ENCODE assay signal across 21 cellular contexts in the genomic region with DNA sequence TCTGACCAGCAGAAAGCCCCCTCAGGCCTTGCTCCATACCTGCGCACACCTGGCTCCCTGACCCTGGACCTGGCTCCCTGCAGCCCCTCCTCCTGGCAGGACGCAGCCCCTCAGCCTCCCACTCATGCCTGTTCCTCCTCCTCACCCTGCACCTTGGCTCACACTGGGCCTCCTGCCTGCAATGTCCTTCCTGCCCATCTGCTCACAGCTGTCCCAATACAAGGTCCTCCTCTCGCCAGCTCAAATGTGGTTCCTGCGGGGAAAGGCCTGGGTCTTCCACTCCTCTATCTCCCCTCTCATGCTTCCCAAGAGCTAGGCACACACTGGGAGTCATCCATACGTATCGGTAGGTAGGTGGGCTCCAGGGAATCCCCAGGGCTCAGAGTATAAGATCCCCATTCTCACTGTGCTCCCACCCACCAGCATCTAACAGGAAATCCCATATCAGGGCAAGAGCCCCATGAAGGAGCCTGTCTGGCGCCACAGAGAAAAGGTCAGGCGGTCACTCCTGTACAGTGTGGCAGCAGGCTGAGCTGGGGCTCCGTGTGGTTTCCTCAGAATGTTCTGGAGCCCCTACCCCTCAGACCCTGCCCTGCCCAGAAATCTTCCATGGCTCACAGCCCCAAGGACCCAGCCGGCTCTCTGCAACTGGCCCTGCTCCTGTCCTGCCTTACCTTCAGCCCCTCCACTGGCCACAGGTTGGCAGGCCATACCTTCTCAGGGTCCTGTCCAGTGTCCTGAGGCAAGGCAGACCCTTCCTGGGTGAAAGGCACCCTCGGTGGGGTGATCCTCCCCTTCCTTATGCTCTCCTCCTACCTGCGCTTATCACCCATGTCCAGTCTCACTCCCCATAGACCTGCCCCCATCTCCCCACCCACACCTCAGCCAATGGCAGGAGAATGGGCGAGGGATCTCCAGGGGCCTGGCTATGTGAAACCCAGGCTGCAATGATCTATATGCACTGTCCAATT. TPM values are rescaled to one million over a fixed set of nuclear protein-coding genes. Genes with fewer than 3 reads are reported as not detected.
DNase-seq lines count a peak whose midpoint lies in the region; ATAC-seq and TF ChIP-seq lines count a peak whose summit lies in the region.
"Had no signal": no experiment of that assay in that cellular context is flagged by ENCODE, and none has a peak within 500 bp of the region (broad histone marks: within the 10 kb centered on the region; RNA-seq: fewer than 3 reads in every experiment).

No MANE protein-coding gene starts in this region.

- H3K4me3 Mint-ChIP-seq in chondrocyte (ENCODE audit: unreplicated experiment) (no peak overlapping the region), nephron progenitor cell (no peak overlapping the region)
- H3K4me3 Mint-ChIP-seq: naive thymus-derived CD4-positive, alpha-beta T cell had no signal

- no peaks in the 10 kb centered on the region for H3K27me3 Mint-ChIP-seq in chondrocyte (ENCODE audit: low read depth)
- H3K27me3 Mint-ChIP-seq in nephron progenitor cell (ENCODE audit: low read depth, poor library complexity), result peaks cover 11% of the 10 kb centered on the region
- H3K27me3 Mint-ChIP-seq: naive thymus-derived CD4-positive, alpha-beta T cell had no signal

- H3K4me1 Mint-ChIP-seq in chondrocyte (ENCODE audit: low read depth) (peaks cover 1% of the 10 kb centered on the region), nephron progenitor cell (peaks cover 20% of the 10 kb centered on the region)

- DNase-seq in cardiac septum (ENCODE audit: low spot score) (peak; percentile 73), Right ventricle myocardium superior (no peak), chondrocyte (ENCODE audit: low spot score) (peak; percentile 71), nephron progenitor cell (no peak), upper lobe of right lung (peak; percentile 58)
- DNase-seq: activated CD4-positive, alpha-beta T cell treated with anti-CD3 and anti-CD28 coated beads for 1 hour; anterior cingulate cortex; dermis blood vessel endothelial cell; GF-D8; mesenchymal stem cell; MV-4-11; naive thymus-derived CD4-positive, alpha-beta T cell; NCI-H526 treated with DMSO at 0.1 percent for 48 hours; RPMI8226; T-helper 9 cell; testis had no signal

- H3K27ac Mint-ChIP-seq in chondrocyte (ENCODE audit: unreplicated experiment) (no peak overlapping the region), nephron progenitor cell (peak overlapping the region; percentile 90)

- H3K9me3 ChIP-seq in upper lobe of right lung, result no peaks in the 10 kb centered on the region
- H3K9me3 ChIP-seq: testis had no signal

- TF ChIP-seq CTCF in chondrocyte (IDR thresholded peaks at IDR 0.05), result no peak
- TF ChIP-seq CTCF in nephron progenitor cell (IDR thresholded peaks at IDR 0.05), result no peak
- TF ChIP-seq CTCF in upper lobe of right lung (IDR thresholded peaks at IDR 0.05), result no peak

- H3K27ac ChIP-seq in upper lobe of right lung, result no peak overlapping the region
- H3K27ac ChIP-seq: cardiac muscle cell, KMS-11 had no signal

- no peaks in the 10 kb centered on the region for H3K4me1 ChIP-seq in upper lobe of right lung

- no peak overlapping the region for H3K4me3 ChIP-seq in upper lobe of right lung
- H3K4me3 ChIP-seq: cardiac muscle cell, testis had no signal

- H3K36me3 Mint-ChIP-seq in chondrocyte (ENCODE audit: low read depth) (peaks cover 27% of the 10 kb centered on the region), nephron progenitor cell (ENCODE audit: low read depth) (peaks cover 34% of the 10 kb centered on the region)

- H3K9me3 Mint-ChIP-seq in chondrocyte (ENCODE audit: low read depth) (no peaks in the 10 kb centered on the region), nephron progenitor cell (peaks cover 12% of the 10 kb centered on the region)

- H3K27me3 ChIP-seq in upper lobe of right lung, result no peaks in the 10 kb centered on the region
- H3K27me3 ChIP-seq: cardiac muscle cell, testis had no signal

- ATAC-seq in Right ventricle myocardium superior (ENCODE audit: poor library complexity), result no peak
- no peak for ATAC-seq in upper lobe of right lung
- ATAC-seq in HG02973 (IDR thresholded peaks at IDR 0.05; ENCODE audit: unreplicated experiment), result no peak
- no peak for ATAC-seq in HG02763 (IDR thresholded peaks at IDR 0.05; ENCODE audit: unreplicated experiment)
- ATAC-seq: naive thymus-derived CD4-positive, alpha-beta T cell; SK-N-SH treated with all-trans-retinoic acid at 6 μM for 48 hours had no signal

- intact Hi-C loops in cardiac septum (cut with DNase I) (no loop called here), Right ventricle myocardium superior (cut with DNase I) (no loop called here), upper lobe of right lung (cut with DNase I) (no loop called here)

- H3K36me3 ChIP-seq in upper lobe of right lung, result peaks cover 45% of the 10 kb centered on the region

RNA-seq across cellular contexts. Expression of a gene that starts 10.9 kb away (rescaled TPM):
- total RNA-seq in cardiac septum (10.1 TPM), Right ventricle myocardium superior (8.5 TPM), chondrocyte (19.0 to 28.2 TPM (median 23.6 TPM) in 3 replicates), upper lobe of right lung (32.2 TPM)

RNA-seq across cellular contexts. Expression of a gene that starts 20.4 kb away (rescaled TPM):
- total RNA-seq in cardiac septum (0.22 TPM), Right ventricle myocardium superior (0.16 TPM), chondrocyte (0.17 to 0.29 TPM (median 0.18 TPM) in 3 replicates), upper lobe of right lung (2.7 TPM)

RNA-seq across cellular contexts. Expression of a gene that starts 28.0 kb away (rescaled TPM):
- total RNA-seq in cardiac septum (2.6 TPM), Right ventricle myocardium superior (4.0 TPM), chondrocyte (1.7 to 2.6 TPM (median 1.7 TPM) in 3 replicates), upper lobe of right lung (8.9 TPM)

Comparison
In these comparisons a context has a peak if more than half of its experiments do, and no peak if none do; other contexts are left out.
1. DNase-seq: peak in cardiac septum (single experiment), chondrocyte (single experiment) and upper lobe of right lung (single experiment); none in Right ventricle myocardium superior (single experiment) and nephron progenitor cell (single experiment).